15 cellular contexts compared by ENCODE assay signal in genomic region chr4:1510931-1511330, GRCh38.
DNase-seq lines count a peak whose midpoint lies in the region; ATAC-seq, FAIRE-seq and TF ChIP-seq lines count a peak whose summit lies in the region.
"Had no signal": no experiment of that assay in that cellular context is flagged by ENCODE, and none has a peak within 500 bp of the region (broad histone marks: within the 10 kb centered on the region; RNA-seq: fewer than 3 reads in every experiment).

No MANE protein-coding gene starts in this region.

- peaks cover 0 to 8% (median 0%) of the 10 kb centered on the region in 9 donors for H3K4me1 ChIP-seq in heart right ventricle
- peaks cover 0 to 8% (median 5%) of the 10 kb centered on the region in 4 experiments; a peak in 3 of 7 replicates for H3K4me1 ChIP-seq in H1 (replicated peaks in 1 of 4; ENCODE audit: control insufficient read depth in 3 of 4, insufficient read depth in 4 of 4, low read length in 3 of 4)
- peaks cover 0 to 11% (median 4%) of the 10 kb centered on the region in 6 donors for H3K4me1 ChIP-seq in spleen
- no peaks in the 10 kb centered on the region for H3K4me1 ChIP-seq in hepatocyte (ENCODE audit: insufficient read depth)
- H3K4me1 ChIP-seq: BE2C had no signal

- no peak for TF ChIP-seq EP300 in H1 (IDR thresholded peaks at IDR 0.05; ENCODE audit: borderline replicate concordance in 1 of 2, low read depth in 2 of 2, low read length in 2 of 2)

- POLR2A ChIA-PET in H1 (lab: Charles Lee; ENCODE audit: partially characterized antibody), result no interaction called here

- H4K20me1 ChIP-seq in H1 (replicated peaks in 1 of 2; ENCODE audit: control insufficient read depth in 1 of 2, insufficient read depth in 2 of 2, low read length in 2 of 2) (peaks cover 0 to 12% of the 10 kb centered on the region in 2 experiments), hepatocyte (ENCODE audit: insufficient read depth, poor library complexity, severe bottlenecking) (no peaks in the 10 kb centered on the region)

- CTCF ChIA-PET in H1 (lab: Charles Lee; ENCODE audit: partially characterized antibody), result interaction anchor here (0.8 to 2.1 kb wide), 6 partner anchors 11 to 118 kb away, joined by 3 to 12 read pairs (median 4); no protein-coding TSS in a partner anchor

- no peak overlapping the region for H4K91ac ChIP-seq in H1 (replicated peaks; ENCODE audit: insufficient read length, low read length)

- no peak overlapping the region for H2BK120ac ChIP-seq in H1 (replicated peaks; ENCODE audit: low read depth, low read length)

- H3K9ac ChIP-seq in H1 (replicated peaks in 1 of 4; ENCODE audit: extremely low read depth in 1 of 4, low read depth in 3 of 4, low read length in 3 of 4), result no peak overlapping the region

- H3K18ac ChIP-seq in H1 (ENCODE audit: extremely low read depth, low read length), result no peak overlapping the region

- H3K4me2 ChIP-seq in H1 (ENCODE audit: insufficient read depth in 1 of 2, low read depth in 2 of 2, low read length in 2 of 2) (no peak overlapping the region), hepatocyte (no peak overlapping the region)
- H3K4me2 ChIP-seq: PC-9 had no signal

- H3K4ac ChIP-seq in H1 (replicated peaks; ENCODE audit: insufficient read length, low read depth, low read length), result no peak overlapping the region

- H2AK5ac ChIP-seq in H1 (ENCODE audit: low read depth, low read length), result no peak overlapping the region

- peaks cover 17% of the 10 kb centered on the region; the same call in 1 of the 2 replicates for H3K23me2 ChIP-seq in H1 (ENCODE audit: low read depth, low read length)

- intact Hi-C loops in left cardiac atrium (cut with DNase I), result loop anchor here in 1 of 2 donors (10.0 kb wide), 1 partner anchor 156 kb away; no protein-coding TSS in a partner anchor
- intact Hi-C loops in heart right ventricle (cut with DNase I), result loop anchor here in 7 of 10 donors (5.0 to 10.0 kb wide), 4 partner anchors 146 to 386 kb away; no protein-coding TSS in a partner anchor
- intact Hi-C loops in spleen (cut with DNase I; ENCODE audit: low total_unique reads), result no loop called here

- H2AFZ ChIP-seq in H1 (ENCODE audit: low read length), result no peak overlapping the region
- no peak overlapping the region for H2AFZ ChIP-seq in hepatocyte
- H2AFZ ChIP-seq: PC-9 had no signal

- H3K14ac ChIP-seq in H1 (ENCODE audit: insufficient read length), result no peak overlapping the region

- H3K23ac ChIP-seq in H1 (ENCODE audit: insufficient read length), result no peak overlapping the region

- 0 out of 2 replicates have a peak overlapping the region, but pooled peaks have one; percentile 35 for H4K8ac ChIP-seq in H1 (ENCODE audit: extremely low read depth, insufficient read depth, low read length)

- no peak for TF ChIP-seq RAD21 in H1 (IDR thresholded peaks at IDR 0.05 in 1 of 2, conservative IDR thresholded peaks at IDR 0.05 in 1 of 2; ENCODE audit: low read depth in 2 of 2, low read length in 2 of 2)

- WGBS in heart right ventricle, 2 donors, result 91 to 92% methylated on average over 15 of the region's 15 CpGs
- 95% methylated on average over 15 of the region's 15 CpGs; no CpG with 5 or more reads in 1 of the 2 experiments for WGBS in H1 (ENCODE audit: extremely low coverage in 1 of 2, insufficient coverage in 1 of 2, insufficient read length in 1 of 2, insufficient replicate concordance in 2 of 2, low coverage in 1 of 2, low lambda C conversion rate in 2 of 2, missing lambda C conversion rate in 1 of 2), 2 experiments
- 81 to 91% (median 84%) methylated on average over 15 of the region's 15 CpGs for WGBS in spleen, 5 donors
- WGBS in hepatocyte (ENCODE audit: low lambda C conversion rate, missing lambda C conversion rate), result 96% methylated on average over 15 of the region's 15 CpGs

- H3K27ac ChIP-seq in heart right ventricle (no peak overlapping the region), H1 (ENCODE audit: low read depth, low read length) (no peak overlapping the region), spleen (peak overlapping the region in 2 of 8 donors; percentile 57 to 74), hepatocyte (no peak overlapping the region)
- H3K27ac ChIP-seq: PC-9 had no signal

- H3K27me3 ChIP-seq in heart right ventricle, result peaks cover 5 to 67% (median 44%) of the 10 kb centered on the region in 7 donors
- H3K27me3 ChIP-seq in MG63, result no peaks in the 10 kb centered on the region
- H3K27me3 ChIP-seq in H1 (replicated peaks in 1 of 4; ENCODE audit: control insufficient read depth in 3 of 4, extremely low read depth in 1 of 4, insufficient read depth in 3 of 4, low read length in 3 of 4), result peaks cover 0 to 2% (median 0%) of the 10 kb centered on the region in 4 experiments; a peak in 1 of 7 replicates
- peaks cover 0 to 83% (median 29%) of the 10 kb centered on the region in 7 donors for H3K27me3 ChIP-seq in spleen (replicated peaks in 1 of 7)
- peaks cover 3% of the 10 kb centered on the region for H3K27me3 ChIP-seq in hepatocyte

- H2BK12ac ChIP-seq in H1 (ENCODE audit: low read depth, low read length), result no peak overlapping the region

- FAIRE-seq in H1 (lab: Jason Lieb, UNC), result no peak

- no peak overlapping the region for H4K5ac ChIP-seq in H1 (ENCODE audit: insufficient read length, low read depth, low read length)

- H3K79me2 ChIP-seq in H1 (ENCODE audit: control insufficient read depth in 1 of 2, insufficient read depth in 2 of 2, low read length in 2 of 2), result no peaks in the 10 kb centered on the region
- no peaks in the 10 kb centered on the region for H3K79me2 ChIP-seq in hepatocyte

- ATAC-seq in left cardiac atrium, result no peak
- ATAC-seq in heart right ventricle, result no peak

- no peaks in the 10 kb centered on the region for H3K79me1 ChIP-seq in H1 (ENCODE audit: low read depth, low read length)

- no peaks in the 10 kb centered on the region for H3K9me2 ChIP-seq in hepatocyte (replicated peaks; ENCODE audit: insufficient read depth)

- no peak overlapping the region for H3K4me3 ChIP-seq in heart right ventricle
- H3K4me3 ChIP-seq in MG63, result peak overlapping the region; percentile 76
- no peak overlapping the region for H3K4me3 ChIP-seq in H1 (ENCODE audit: extremely low read depth in 1 of 4, insufficient read depth in 2 of 4, low read depth in 3 of 4, low read length in 4 of 4)
- peak overlapping the region in 1 of 8 donors; percentile 24 for H3K4me3 ChIP-seq in spleen
- no peak overlapping the region for H3K4me3 ChIP-seq in hepatocyte
- H3K4me3 ChIP-seq: PC-9 had no signal

- H3K36me3 ChIP-seq in heart right ventricle, result no peaks in the 10 kb centered on the region
- no peaks in the 10 kb centered on the region for H3K36me3 ChIP-seq in MG63
- H3K36me3 ChIP-seq in H1 (ENCODE audit: control insufficient read depth in 2 of 4, insufficient read depth in 4 of 4, low read length in 3 of 4), result no peaks in the 10 kb centered on the region
- no peaks in the 10 kb centered on the region for H3K36me3 ChIP-seq in spleen
- H3K36me3 ChIP-seq in hepatocyte (replicated peaks; ENCODE audit: insufficient read depth, low read depth), result no peaks in the 10 kb centered on the region
- H3K36me3 ChIP-seq: BE2C had no signal

- no peak overlapping the region for H2BK15ac ChIP-seq in H1 (ENCODE audit: low read length)

- no peak overlapping the region for H2BK5ac ChIP-seq in H1 (ENCODE audit: low read depth, low read length)

- DNase-seq in left cardiac atrium, result peak; percentile 7
- DNase-seq in heart right ventricle, result no peak
- no peak for DNase-seq in MG63
- DNase-seq in H1 (ENCODE audit: low read depth in 1 of 2, low spot score in 2 of 2), result no peak
- DNase-seq in spleen, result peak; percentile 34
- DNase-seq in hepatocyte (ENCODE audit: low spot score), result no peak
- no peak for DNase-seq in T-helper 9 cell
- DNase-seq: GF-D8, NCI-H1417, NCI-H1694 treated with DMSO at 0.1 percent for 48 hours, NCI-H2081 treated with DMSO at 0.1 percent for 48 hours, PC-9, RPMI8226, SIG-M5 had no signal

- no peak overlapping the region for H2BK20ac ChIP-seq in H1 (ENCODE audit: low read length)

- no peak for TF ChIP-seq POLR2A in H1 (IDR thresholded peaks at IDR 0.05; ENCODE audit: control extremely low read depth in 1 of 2, low read depth in 2 of 2, low read length in 2 of 2)
- no peak for TF ChIP-seq POLR2A in spleen (IDR thresholded peaks at IDR 0.05)

- TF ChIP-seq CTCF in heart right ventricle (IDR thresholded peaks at IDR 0.05) (no peak), H1 (IDR thresholded peaks at IDR 0.05; ENCODE audit: control extremely low read depth in 1 of 3, insufficient read depth in 1 of 3, low read depth in 1 of 3, low read length in 3 of 3) (no peak), spleen (IDR thresholded peaks at IDR 0.05 in 8 of 11, conservative IDR thresholded peaks at IDR 0.05 in 3 of 11) (no peak), hepatocyte (IDR thresholded peaks at IDR 0.05; ENCODE audit: poor library complexity) (no peak)

- no peak overlapping the region for H3K56ac ChIP-seq in H1 (replicated peaks; ENCODE audit: insufficient read length, low read depth, low read length)

- H3K9me3 ChIP-seq in heart right ventricle (no peaks in the 10 kb centered on the region), MG63 (no peaks in the 10 kb centered on the region), H1 (ENCODE audit: insufficient read depth in 2 of 2, low read depth in 1 of 2, low read length in 1 of 2) (peaks cover 0 to 7% of the 10 kb centered on the region in 2 experiments; a peak in 1 of 4 replicates), spleen (peaks cover 0 to 5% (median 0%) of the 10 kb centered on the region in 8 donors), hepatocyte (ENCODE audit: low read depth) (no peaks in the 10 kb centered on the region)
- H3K9me3 ChIP-seq: BE2C had no signal

TF ChIP-seq in H1, 55 proteins besides CTCF, POLR2A, EP300 and RAD21:
- TF ChIP-seq SIX5 (IDR thresholded peaks at IDR 0.05; ENCODE audit: low read depth, low read length) (no peak), BRCA1 (IDR thresholded peaks at IDR 0.05; ENCODE audit: low read depth, low read length) (no peak), KDM1A (IDR thresholded peaks at IDR 0.05; ENCODE audit: borderline replicate concordance, low read length) (no peak), YY1 (IDR thresholded peaks at IDR 0.05; ENCODE audit: low read depth, low read length) (no peak), HDAC6 (IDR thresholded peaks at IDR 0.05; ENCODE audit: low read depth, low read length) (no peak)

Comparison
In these comparisons a context has a peak if more than half of its experiments do, and no peak if none do; other contexts are left out.
1. DNase-seq: peak in left cardiac atrium (single experiment) and spleen (single experiment); none in heart right ventricle (0 of 2), MG63 (single experiment), H1 (0 of 2), hepatocyte (single experiment) and T-helper 9 cell (single experiment).